Comparison of ENCODE assay signal across 14 cellular contexts in the genomic region with DNA sequence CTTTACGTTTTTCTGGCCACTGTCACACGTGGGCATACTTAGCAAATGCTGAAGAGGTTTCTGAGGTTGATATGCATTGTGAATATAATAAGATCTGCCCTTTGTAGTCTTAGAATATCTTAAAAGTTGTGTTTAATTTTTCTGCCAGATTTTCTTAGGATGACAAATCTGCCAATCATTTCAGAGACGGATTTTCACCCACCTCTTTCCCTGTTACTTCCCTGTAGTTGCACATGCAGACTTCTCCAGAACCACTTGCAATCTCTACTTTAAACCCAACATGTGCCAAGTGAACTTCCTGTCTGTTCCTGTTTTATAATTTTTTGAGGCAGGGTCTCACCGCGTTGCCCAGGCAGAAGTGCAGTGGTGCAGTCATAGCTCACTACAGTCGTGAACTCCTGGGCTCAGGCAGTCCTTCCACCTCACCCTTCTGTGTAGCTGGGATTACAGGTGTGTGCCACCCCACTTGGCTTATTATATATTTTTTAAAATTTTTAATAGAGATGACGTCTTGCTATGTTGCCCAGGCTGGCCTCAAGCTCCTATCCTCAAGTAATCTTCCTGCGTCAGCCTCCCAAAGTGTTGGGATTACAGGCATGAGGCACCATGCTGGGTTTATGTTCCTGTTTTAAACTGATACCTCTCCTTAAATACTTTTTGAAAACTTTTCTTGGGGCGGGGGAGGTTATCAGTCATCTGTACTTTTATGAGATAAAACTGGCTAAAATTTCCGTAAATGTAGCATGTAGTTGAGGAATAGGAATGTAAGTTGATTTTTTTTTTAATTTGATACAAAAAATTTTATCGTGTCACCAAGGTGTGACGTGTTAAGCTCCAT. TPM values are rescaled to one million over a fixed set of nuclear protein-coding genes. Genes with fewer than 3 reads are reported as not detected.
DNase-seq lines count a peak whose midpoint lies in the region; ATAC-seq, FAIRE-seq and TF ChIP-seq lines count a peak whose summit lies in the region.
"Had no signal": no experiment of that assay in that cellular context is flagged by ENCODE, and none has a peak within 500 bp of the region (broad histone marks: within the 10 kb centered on the region; RNA-seq: fewer than 3 reads in every experiment).

No MANE protein-coding gene starts in this region.

- H3K36me3 ChIP-seq in BLaER1 (no peaks in the 10 kb centered on the region), GM23338 (ENCODE audit: insufficient read depth) (no peaks in the 10 kb centered on the region), astrocyte (ENCODE audit: insufficient read depth, low read length) (no peaks in the 10 kb centered on the region), WERI-Rb-1 (peaks cover 12% of the 10 kb centered on the region), spleen (no peaks in the 10 kb centered on the region)

- H3K9me2 ChIP-seq in GM23338 (ENCODE audit: insufficient read depth), result no peaks in the 10 kb centered on the region

- DNase-seq in GM23338 (ENCODE audit: low spot score) (no peak), astrocyte (ENCODE audit: low read depth) (no peak), WERI-Rb-1 (no peak), spleen (no peak), DMS79 (lab: John Stamatoyannopoulos, UW) (no peak), left lobe of liver (ENCODE audit: low spot score) (no peak)
- no peak for DNase-seq in naive thymus-derived CD8-positive, alpha-beta T cell
- DNase-seq: activated naive CD4-positive, alpha-beta T cell treated with Interleukin-2 at 50 U/mL for 16 hours; dorsolateral prefrontal cortex; head of caudate nucleus; NCI-H1105 treated with DMSO at 0.1 percent for 48 hours; SHP77 treated with DMSO at 0.1 percent for 48 hours had no signal

- H3F3A ChIP-seq in GM23338 (replicated peaks; ENCODE audit: low read depth), result no peaks in the 10 kb centered on the region

- WGBS in spleen, 5 donors, result 82 to 90% (median 85%) methylated on average over 12 of the region's 12 CpGs

- H3K4me1 Mint-ChIP-seq in GM23338 (peaks cover 56% of the 10 kb centered on the region), astrocyte (ENCODE audit: low read depth, unreplicated experiment) (peaks cover 23% of the 10 kb centered on the region)
- H3K4me1 Mint-ChIP-seq in naive thymus-derived CD8-positive, alpha-beta T cell, result peaks cover 40 to 73% (median 65%) of the 10 kb centered on the region in 4 donors

- H3K27ac ChIP-seq in BLaER1 (no peak overlapping the region), GM23338 (ENCODE audit: low read depth) (no peak overlapping the region), astrocyte (ENCODE audit: low read depth, low read length) (no peak overlapping the region), WERI-Rb-1 (no peak overlapping the region), spleen (peak overlapping the region in 4 of 8 donors; percentile 3 to 98 (median 94))

- peaks cover 70% of the 10 kb centered on the region for H3K79me2 ChIP-seq in GM23338 (replicated peaks; ENCODE audit: insufficient read depth)
- H3K79me2 ChIP-seq in astrocyte (ENCODE audit: insufficient read depth, low read length), result peaks cover 72% of the 10 kb centered on the region

- H3K27me3 Mint-ChIP-seq in GM23338 (ENCODE audit: insufficient read depth, low read depth, poor library complexity) (peaks cover 4% of the 10 kb centered on the region), astrocyte (ENCODE audit: low read depth, unreplicated experiment) (peaks cover under 1% of the 10 kb centered on the region)
- H3K27me3 Mint-ChIP-seq in naive thymus-derived CD8-positive, alpha-beta T cell, result no peaks in the 10 kb centered on the region

- H3K9ac ChIP-seq in BLaER1 (peak overlapping the region; percentile 97; the same call in 1 of the 2 replicates), astrocyte (ENCODE audit: low read length) (no peak overlapping the region)

- H4K20me1 ChIP-seq in BLaER1, result peaks cover 70% of the 10 kb centered on the region
- peaks cover 44% of the 10 kb centered on the region for H4K20me1 ChIP-seq in GM23338 (replicated peaks; ENCODE audit: insufficient read depth)
- H4K20me1 ChIP-seq in astrocyte (ENCODE audit: insufficient read depth, low read length), result peaks cover 56% of the 10 kb centered on the region

- peaks cover 69% of the 10 kb centered on the region for H3K4me1 ChIP-seq in BLaER1
- H3K4me1 ChIP-seq in GM23338 (ENCODE audit: insufficient read depth), result peaks cover 47% of the 10 kb centered on the region
- H3K4me1 ChIP-seq in astrocyte (ENCODE audit: insufficient read depth, low read length), result peaks cover 3% of the 10 kb centered on the region
- H3K4me1 ChIP-seq in spleen, result peaks cover 31 to 89% (median 73%) of the 10 kb centered on the region in 6 donors

- intact Hi-C loops in spleen (cut with DNase I; ENCODE audit: low total_unique reads), result loop anchor here (10.0 kb wide), 1 partner anchor 53 kb away; no protein-coding TSS in a partner anchor

- TF ChIP-seq POLR2A in spleen (IDR thresholded peaks at IDR 0.05), result no peak

- no peak overlapping the region for H3K4me3 ChIP-seq in BLaER1
- no peak overlapping the region for H3K4me3 ChIP-seq in GM23338
- H3K4me3 ChIP-seq in astrocyte (ENCODE audit: insufficient read depth, low read depth, low read length), result no peak overlapping the region
- no peak overlapping the region for H3K4me3 ChIP-seq in WERI-Rb-1 (ENCODE audit: low read depth, low read length)
- peak overlapping the region in 3 of 8 donors; percentile 79 to 98 (median 88) for H3K4me3 ChIP-seq in spleen
- H3K4me3 ChIP-seq: lung had no signal

- H3K27ac Mint-ChIP-seq in GM23338, result no peak overlapping the region
- no peak overlapping the region for H3K27ac Mint-ChIP-seq in astrocyte (ENCODE audit: unreplicated experiment)
- H3K27ac Mint-ChIP-seq in naive thymus-derived CD8-positive, alpha-beta T cell, result peak overlapping the region in 9 of 10 donors; percentile 8 to 92 (median 57)

- peak overlapping the region; percentile 95 for H3K4me3 Mint-ChIP-seq in GM23338
- H3K4me3 Mint-ChIP-seq in astrocyte (ENCODE audit: unreplicated experiment), result peak overlapping the region; percentile 94
- peak overlapping the region; percentile 40 to 97 (median 79) for H3K4me3 Mint-ChIP-seq in naive thymus-derived CD8-positive, alpha-beta T cell

- POLR2A ChIA-PET in naive thymus-derived CD8-positive, alpha-beta T cell (lab: Charles Lee), result interaction anchor here (2.2 kb wide), 1 partner anchor 10 kb away, joined by 6 read pairs; no protein-coding TSS in a partner anchor

- H2AFZ ChIP-seq in GM23338 (no peak overlapping the region), astrocyte (ENCODE audit: low read depth, low read length) (no peak overlapping the region)

- H3K27me3 ChIP-seq in BLaER1 (no peaks in the 10 kb centered on the region), GM23338 (ENCODE audit: insufficient read depth) (0 out of 2 replicates have a peak, but pooled peaks cover 6% of the 10 kb centered on the region), astrocyte (ENCODE audit: insufficient read depth, low read length) (no peaks in the 10 kb centered on the region), WERI-Rb-1 (ENCODE audit: insufficient read depth, low read depth, severe bottlenecking) (no peaks in the 10 kb centered on the region), spleen (replicated peaks in 1 of 7) (no peaks in the 10 kb centered on the region)
- H3K27me3 ChIP-seq: dorsolateral prefrontal cortex had no signal

- H3K9me3 ChIP-seq in BLaER1, result no peaks in the 10 kb centered on the region
- H3K9me3 ChIP-seq in astrocyte (ENCODE audit: insufficient read depth, low read depth, low read length), result no peaks in the 10 kb centered on the region
- no peaks in the 10 kb centered on the region for H3K9me3 ChIP-seq in WERI-Rb-1 (ENCODE audit: severe bottlenecking)
- H3K9me3 ChIP-seq in spleen, result no peaks in the 10 kb centered on the region

- ATAC-seq in GM23338 (no peak), left lobe of liver (no peak)
- ATAC-seq in naive thymus-derived CD8-positive, alpha-beta T cell, result no peak

- peak overlapping the region; percentile 76 for H3K4me2 ChIP-seq in BLaER1
- H3K4me2 ChIP-seq in GM23338, result peak overlapping the region; percentile 27; the same call in 1 of the 2 replicates
- no peak overlapping the region for H3K4me2 ChIP-seq in astrocyte (ENCODE audit: low read length)

- TF ChIP-seq CTCF in GM23338 (conservative IDR thresholded peaks at IDR 0.05; ENCODE audit: low read depth in 2 of 2), result no peak
- TF ChIP-seq CTCF in astrocyte (IDR thresholded peaks at IDR 0.05; ENCODE audit: insufficient read depth, low read depth, low read length), result no peak
- no peak for TF ChIP-seq CTCF in WERI-Rb-1 (IDR thresholded peaks at IDR 0.05; ENCODE audit: low read depth, low read length)
- TF ChIP-seq CTCF in spleen (IDR thresholded peaks at IDR 0.05 in 8 of 11, conservative IDR thresholded peaks at IDR 0.05 in 3 of 11), result no peak

- no peaks in the 10 kb centered on the region for H3K9me3 Mint-ChIP-seq in GM23338
- no peaks in the 10 kb centered on the region for H3K9me3 Mint-ChIP-seq in astrocyte (ENCODE audit: unreplicated experiment)
- H3K9me3 Mint-ChIP-seq in naive thymus-derived CD8-positive, alpha-beta T cell, result no peaks in the 10 kb centered on the region

- no peak for FAIRE-seq in astrocyte (lab: Jason Lieb, UNC)

- H3K36me3 Mint-ChIP-seq in GM23338 (ENCODE audit: low read depth) (peaks cover 3% of the 10 kb centered on the region; the same call in 2 of the 3 replicates), astrocyte (ENCODE audit: low read depth, unreplicated experiment) (no peaks in the 10 kb centered on the region)
- H3K36me3 Mint-ChIP-seq in naive thymus-derived CD8-positive, alpha-beta T cell, result no peaks in the 10 kb centered on the region

TF ChIP-seq in GM23338, 12 proteins besides CTCF, POLR2A, EP300 and RAD21 (continues in another document):
- TF ChIP-seq STAT1 (IDR thresholded peaks at IDR 0.05; ENCODE audit: unreplicated experiment), result no peak
- no peak for TF ChIP-seq NANOG (IDR thresholded peaks at IDR 0.05; ENCODE audit: borderline replicate concordance)
- TF ChIP-seq, protein P1, sequence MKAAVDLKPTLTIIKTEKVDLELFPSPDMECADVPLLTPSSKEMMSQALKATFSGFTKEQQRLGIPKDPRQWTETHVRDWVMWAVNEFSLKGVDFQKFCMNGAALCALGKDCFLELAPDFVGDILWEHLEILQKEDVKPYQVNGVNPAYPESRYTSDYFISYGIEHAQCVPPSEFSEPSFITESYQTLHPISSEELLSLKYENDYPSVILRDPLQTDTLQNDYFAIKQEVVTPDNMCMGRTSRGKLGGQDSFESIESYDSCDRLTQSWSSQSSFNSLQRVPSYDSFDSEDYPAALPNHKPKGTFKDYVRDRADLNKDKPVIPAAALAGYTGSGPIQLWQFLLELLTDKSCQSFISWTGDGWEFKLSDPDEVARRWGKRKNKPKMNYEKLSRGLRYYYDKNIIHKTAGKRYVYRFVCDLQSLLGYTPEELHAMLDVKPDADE (IDR thresholded peaks at IDR 0.05), result no peak
- TF ChIP-seq CREB1 (CRISPR knock-in tag; IDR thresholded peaks at IDR 0.05; ENCODE audit: low read depth), result no peak
- no peak for TF ChIP-seq ZNF114 (CRISPR knock-in tag; IDR thresholded peaks at IDR 0.05)

RNA-seq across cellular contexts. Expression of a gene that starts 2.7 kb away (rescaled TPM):
- total RNA-seq in GM23338 (2014; rRNA removed; shearing (Covaris generic)), result 76.4 and 80.4 TPM in 2 replicates
- polyA plus RNA-seq in GM23338 (2016; fragmentation: Nextera tagmentation; extraction: Ambion mirVana) (11.7 and 12.5 TPM in 2 replicates), spleen (10 to 100 TPM in 1 of 3 donors, 1 to 10 TPM in 2; 6.9 to 13.2 (median 7.4) TPM)
- total RNA-seq in astrocyte (172 and 173 TPM in 2 replicates), spleen (100 to 1,000 TPM; 110 to 193 (median 164) TPM), left lobe of liver (51.5 TPM)
- 10 to 100 TPM; 63.1 to 69.7 TPM for total RNA-seq in naive thymus-derived CD8-positive, alpha-beta T cell
- 10 to 100 TPM in 2 of 3 donors, 1 to 10 TPM in 1; 9.1 to 19.3 (median 13.6) TPM for polyA plus RNA-seq in naive thymus-derived CD8-positive, alpha-beta T cell

Comparison
In these comparisons a context has a peak if more than half of its experiments do, and no peak if none do; other contexts are left out.
1. H3K27ac Mint-ChIP-seq: peak in naive thymus-derived CD8-positive, alpha-beta T cell (9 of 10); none in GM23338 (single experiment) and astrocyte (single experiment).
2. Peak in every context shown above with its lines, with median percentiles within 50 percentile points of each other: H3K4me3 Mint-ChIP-seq.